16 cellular contexts compared by ENCODE assay signal in genomic region chr10:72074413-72075183, GRCh38. TPM values are rescaled to one million over a fixed set of nuclear protein-coding genes. Genes with fewer than 3 reads are reported as not detected.
DNase-seq lines count a peak whose midpoint lies in the region; ATAC-seq, FAIRE-seq and TF ChIP-seq lines count a peak whose summit lies in the region.
"Had no signal": no experiment of that assay in that cellular context is flagged by ENCODE, and none has a peak within 500 bp of the region (broad histone marks: within the 10 kb centered on the region; RNA-seq: fewer than 3 reads in every experiment).

No MANE protein-coding gene starts in this region.

- H3K27me3 ChIP-seq in BLaER1 (no peaks in the 10 kb centered on the region), H1 (replicated peaks in 1 of 4; ENCODE audit: control insufficient read depth in 3 of 4, extremely low read depth in 1 of 4, insufficient read depth in 3 of 4, low read length in 3 of 4) (no peaks in the 10 kb centered on the region)
- no peaks in the 10 kb centered on the region for H3K27me3 ChIP-seq in CD4-positive, CD25-positive, alpha-beta regulatory T cell (ENCODE audit: control insufficient read depth, insufficient read depth, low read length)
- H3K27me3 ChIP-seq: foreskin keratinocyte had no signal

- no peak for ATAC-seq in CD4-positive, CD25-positive, alpha-beta regulatory T cell (ENCODE audit: low read depth in 2 of 2)
- ATAC-seq in GM19035 (IDR thresholded peaks at IDR 0.05; ENCODE audit: unreplicated experiment) = no peak
- ATAC-seq in GM21786 (IDR thresholded peaks at IDR 0.05; ENCODE audit: unreplicated experiment) = no peak
- ATAC-seq in HG02970 (IDR thresholded peaks at IDR 0.05; ENCODE audit: low FRiP score, unreplicated experiment) = no peak
- ATAC-seq: activated CD8-positive, alpha-beta memory T cell treated with anti-CD3 and anti-CD28 coated beads, Interleukin-2, amount 10 ng/mL, durations not matched to agents 7 days and 5 days; foreskin keratinocyte had no signal

- H3K9me3 Mint-ChIP-seq in CD4-positive, CD25-positive, alpha-beta regulatory T cell = no peaks in the 10 kb centered on the region
- H3K9me3 Mint-ChIP-seq in activated T-helper 1 cell treated with anti-CD3 and anti-CD28 coated beads, Interleukin-12 subunit alpha, Interleukin-12 subunit beta, Interleukin-2, Interleukin-4 antibody, amounts not matched to agents 30 ng/mL and 10 ng/mL and 1 ng/mL, durations not matched to agents 14 hours and 24 hours and 36 hours = no peaks in the 10 kb centered on the region

- no peak overlapping the region for H2BK15ac ChIP-seq in H1 (ENCODE audit: low read length)

- no peak overlapping the region for H4K5ac ChIP-seq in H1 (ENCODE audit: insufficient read length, low read depth, low read length)

- no peak for TF ChIP-seq EP300 in H1 (IDR thresholded peaks at IDR 0.05; ENCODE audit: borderline replicate concordance in 1 of 2, low read depth in 2 of 2, low read length in 2 of 2)

- H3K4me3 ChIP-seq in BLaER1 = no peak overlapping the region
- H3K4me3 ChIP-seq in CD4-positive, CD25-positive, alpha-beta regulatory T cell (ENCODE audit: low read depth, low read length) = no peak overlapping the region
- no peak overlapping the region for H3K4me3 ChIP-seq in H1 (ENCODE audit: extremely low read depth in 1 of 4, insufficient read depth in 2 of 4, low read depth in 3 of 4, low read length in 4 of 4)

- no peak for TF ChIP-seq CTCF in H1 (IDR thresholded peaks at IDR 0.05; ENCODE audit: control extremely low read depth in 1 of 3, insufficient read depth in 1 of 3, low read depth in 1 of 3, low read length in 3 of 3)

- H3K36me3 Mint-ChIP-seq in CD4-positive, CD25-positive, alpha-beta regulatory T cell = peaks cover 39% of the 10 kb centered on the region
- peaks cover 35% of the 10 kb centered on the region for H3K36me3 Mint-ChIP-seq in activated T-helper 1 cell treated with anti-CD3 and anti-CD28 coated beads, Interleukin-12 subunit alpha, Interleukin-12 subunit beta, Interleukin-2, Interleukin-4 antibody, amounts not matched to agents 30 ng/mL and 10 ng/mL and 1 ng/mL, durations not matched to agents 14 hours and 24 hours and 36 hours (ENCODE audit: low read depth)

- no peak for FAIRE-seq in H1 (lab: Jason Lieb, UNC)
- FAIRE-seq: small intestine had no signal

- no peak for TF ChIP-seq POLR2A in H1 (IDR thresholded peaks at IDR 0.05; ENCODE audit: control extremely low read depth in 1 of 2, low read depth in 2 of 2, low read length in 2 of 2)

- no peak overlapping the region for H3K56ac ChIP-seq in H1 (replicated peaks; ENCODE audit: insufficient read length, low read depth, low read length)

- H2BK5ac ChIP-seq in H1 (ENCODE audit: low read depth, low read length) = no peak overlapping the region

- H4K8ac ChIP-seq in H1 (ENCODE audit: extremely low read depth, insufficient read depth, low read length) = peak overlapping the region; percentile 39; the same call in 1 of the 2 replicates

- H3K79me2 ChIP-seq in H1 (ENCODE audit: control insufficient read depth in 1 of 2, insufficient read depth in 2 of 2, low read length in 2 of 2) = no peaks in the 10 kb centered on the region

- H3K4me2 ChIP-seq in BLaER1 (peak overlapping the region; percentile 77), H1 (ENCODE audit: insufficient read depth in 1 of 2, low read depth in 2 of 2, low read length in 2 of 2) (no peak overlapping the region)
- H3K4me2 ChIP-seq: KMS-11 had no signal

- H4K20me1 ChIP-seq in BLaER1 = no peaks in the 10 kb centered on the region
- no peaks in the 10 kb centered on the region for H4K20me1 ChIP-seq in H1 (replicated peaks in 1 of 2; ENCODE audit: control insufficient read depth in 1 of 2, insufficient read depth in 2 of 2, low read length in 2 of 2)

- H3K9ac ChIP-seq in BLaER1 (no peak overlapping the region; the same call in 1 of the 2 replicates), H1 (replicated peaks in 1 of 4; ENCODE audit: extremely low read depth in 1 of 4, low read depth in 3 of 4, low read length in 3 of 4) (no peak overlapping the region)
- H3K9ac ChIP-seq: KMS-11 had no signal

- no peak overlapping the region for H2AFZ ChIP-seq in H1 (ENCODE audit: low read length)

- no peak overlapping the region for H3K23ac ChIP-seq in H1 (ENCODE audit: insufficient read length)

- no peak overlapping the region for H2AK5ac ChIP-seq in H1 (ENCODE audit: low read depth, low read length)

- H3K23me2 ChIP-seq in H1 (ENCODE audit: low read depth, low read length) = no peaks in the 10 kb centered on the region

- no peak overlapping the region for H2BK120ac ChIP-seq in H1 (replicated peaks; ENCODE audit: low read depth, low read length)

- H2BK12ac ChIP-seq in H1 (ENCODE audit: low read depth, low read length) = no peak overlapping the region

- no peak overlapping the region for H3K27ac ChIP-seq in BLaER1
- H3K27ac ChIP-seq in CD4-positive, CD25-positive, alpha-beta regulatory T cell (ENCODE audit: insufficient read depth, low read length, poor library complexity, severe bottlenecking) = peak overlapping the region; percentile 81
- no peak overlapping the region for H3K27ac ChIP-seq in H1 (ENCODE audit: low read depth, low read length)
- H3K27ac ChIP-seq: C4-2B, foreskin keratinocyte, KMS-11 had no signal

- no peaks in the 10 kb centered on the region for H3K27me3 Mint-ChIP-seq in CD4-positive, CD25-positive, alpha-beta regulatory T cell
- no peaks in the 10 kb centered on the region for H3K27me3 Mint-ChIP-seq in activated T-helper 1 cell treated with anti-CD3 and anti-CD28 coated beads, Interleukin-12 subunit alpha, Interleukin-12 subunit beta, Interleukin-2, Interleukin-4 antibody, amounts not matched to agents 30 ng/mL and 10 ng/mL and 1 ng/mL, durations not matched to agents 14 hours and 24 hours and 36 hours (ENCODE audit: insufficient read depth)
- H3K27me3 Mint-ChIP-seq: activated CD8-positive, alpha-beta memory T cell treated with anti-CD3 and anti-CD28 coated beads, Interleukin-2, amount 10 ng/mL, durations not matched to agents 7 days and 5 days had no signal

- H4K91ac ChIP-seq in H1 (replicated peaks; ENCODE audit: insufficient read length, low read length) = no peak overlapping the region

- no peak overlapping the region for H3K14ac ChIP-seq in H1 (ENCODE audit: insufficient read length)

- peak overlapping the region; percentile 7 to 82 (median 52) for H3K4me3 Mint-ChIP-seq in CD4-positive, CD25-positive, alpha-beta regulatory T cell
- H3K4me3 Mint-ChIP-seq in activated T-helper 1 cell treated with anti-CD3 and anti-CD28 coated beads, Interleukin-12 subunit alpha, Interleukin-12 subunit beta, Interleukin-2, Interleukin-4 antibody, amounts not matched to agents 30 ng/mL and 10 ng/mL and 1 ng/mL, durations not matched to agents 14 hours and 24 hours and 36 hours = no peak overlapping the region
- H3K4me3 Mint-ChIP-seq: activated CD8-positive, alpha-beta memory T cell treated with anti-CD3 and anti-CD28 coated beads, Interleukin-2, amount 10 ng/mL, durations not matched to agents 7 days and 5 days had no signal

- no peaks in the 10 kb centered on the region for H3K79me1 ChIP-seq in H1 (ENCODE audit: low read depth, low read length)

- H3K36me3 ChIP-seq in BLaER1 (no peaks in the 10 kb centered on the region), H1 (ENCODE audit: control insufficient read depth in 2 of 4, insufficient read depth in 4 of 4, low read length in 3 of 4) (no peaks in the 10 kb centered on the region)
- peaks cover 61% of the 10 kb centered on the region for H3K36me3 ChIP-seq in CD4-positive, CD25-positive, alpha-beta regulatory T cell (ENCODE audit: control insufficient read depth, insufficient read depth, low read length)

- no peak for TF ChIP-seq RAD21 in H1 (IDR thresholded peaks at IDR 0.05 in 1 of 2, conservative IDR thresholded peaks at IDR 0.05 in 1 of 2; ENCODE audit: low read depth in 2 of 2, low read length in 2 of 2)

- H3K4me1 ChIP-seq in BLaER1 (peaks cover 64% of the 10 kb centered on the region), H1 (replicated peaks in 1 of 4; ENCODE audit: control insufficient read depth in 3 of 4, insufficient read depth in 4 of 4, low read length in 3 of 4) (peaks cover 0 to 3% (median 3%) of the 10 kb centered on the region in 4 experiments; a peak in 4 of 7 replicates)
- H3K4me1 ChIP-seq in CD4-positive, CD25-positive, alpha-beta regulatory T cell (ENCODE audit: control insufficient read depth, insufficient read depth, low read length, poor library complexity, severe bottlenecking) = peaks cover 66% of the 10 kb centered on the region
- H3K4me1 ChIP-seq: foreskin keratinocyte had no signal

- H3K4ac ChIP-seq in H1 (replicated peaks; ENCODE audit: insufficient read length, low read depth, low read length) = no peak overlapping the region

- 78% methylated on average over 12 of the region's 17 CpGs; no CpG with 5 or more reads in 1 of the 2 experiments for WGBS in H1 (ENCODE audit: extremely low coverage in 1 of 2, insufficient coverage in 1 of 2, insufficient read length in 1 of 2, insufficient replicate concordance in 2 of 2, low coverage in 1 of 2, low lambda C conversion rate in 2 of 2, missing lambda C conversion rate in 1 of 2), 2 experiments

- H3K9me3 ChIP-seq in BLaER1 (no peaks in the 10 kb centered on the region), H1 (ENCODE audit: insufficient read depth in 2 of 2, low read depth in 1 of 2, low read length in 1 of 2) (no peaks in the 10 kb centered on the region)
- no peaks in the 10 kb centered on the region for H3K9me3 ChIP-seq in CD4-positive, CD25-positive, alpha-beta regulatory T cell (ENCODE audit: control insufficient read depth in 2 of 2, low read length in 2 of 2)

- H3K18ac ChIP-seq in H1 (ENCODE audit: extremely low read depth, low read length) = no peak overlapping the region

- no peak overlapping the region for H2BK20ac ChIP-seq in H1 (ENCODE audit: low read length)

- H3K27ac Mint-ChIP-seq in CD4-positive, CD25-positive, alpha-beta regulatory T cell = peak overlapping the region; percentile 76 to 94 (median 83)
- peak overlapping the region; percentile 61 for H3K27ac Mint-ChIP-seq in activated T-helper 1 cell treated with anti-CD3 and anti-CD28 coated beads, Interleukin-12 subunit alpha, Interleukin-12 subunit beta, Interleukin-2, Interleukin-4 antibody, amounts not matched to agents 30 ng/mL and 10 ng/mL and 1 ng/mL, durations not matched to agents 14 hours and 24 hours and 36 hours
- H3K27ac Mint-ChIP-seq: activated CD8-positive, alpha-beta memory T cell treated with anti-CD3 and anti-CD28 coated beads, Interleukin-2, amount 10 ng/mL, durations not matched to agents 7 days and 5 days had no signal

- CTCF ChIA-PET in H1 (lab: Charles Lee; ENCODE audit: partially characterized antibody) = interaction anchor here (1.0 to 10.2 kb wide), 6 partner anchors 7 to 254 kb away, joined by 3 to 100 read pairs (median 11); no protein-coding TSS in a partner anchor

- POLR2A ChIA-PET in H1 (lab: Charles Lee; ENCODE audit: partially characterized antibody) = no interaction called here

- peaks cover 16 to 91% (median 50%) of the 10 kb centered on the region in 4 donors for H3K4me1 Mint-ChIP-seq in CD4-positive, CD25-positive, alpha-beta regulatory T cell
- H3K4me1 Mint-ChIP-seq in activated T-helper 1 cell treated with anti-CD3 and anti-CD28 coated beads, Interleukin-12 subunit alpha, Interleukin-12 subunit beta, Interleukin-2, Interleukin-4 antibody, amounts not matched to agents 30 ng/mL and 10 ng/mL and 1 ng/mL, durations not matched to agents 14 hours and 24 hours and 36 hours (ENCODE audit: low read depth) = peaks cover 50% of the 10 kb centered on the region

- intact Hi-C loops in activated T-helper 1 cell treated with anti-CD3 and anti-CD28 coated beads, Interleukin-12 subunit alpha, Interleukin-12 subunit beta, Interleukin-2, Interleukin-4 antibody, amounts not matched to agents 30 ng/mL and 10 ng/mL and 1 ng/mL, durations not matched to agents 14 hours and 24 hours and 36 hours (cut with micrococcal nuclease) = loop anchor here (10.0 kb wide), 1 partner anchor 1670 kb away; the partner anchor contains the start of gene EIF4EBP2

- no peak for DNase-seq in CD4-positive, CD25-positive, alpha-beta regulatory T cell
- no peak for DNase-seq in activated T-helper 1 cell treated with anti-CD3 and anti-CD28 coated beads, Interleukin-12 subunit alpha, Interleukin-12 subunit beta, Interleukin-2, Interleukin-4 antibody, amounts not matched to agents 30 ng/mL and 10 ng/mL and 1 ng/mL, durations not matched to agents 14 hours and 24 hours and 36 hours (ENCODE audit: low spot score)
- DNase-seq in H1 (ENCODE audit: low read depth in 1 of 2, low spot score in 2 of 2) = no peak
- no peak for DNase-seq in NCI-H1417 (lab: John Stamatoyannopoulos, UW)
- DNase-seq: activated CD8-positive, alpha-beta memory T cell treated with anti-CD3 and anti-CD28 coated beads, Interleukin-2, amount 10 ng/mL, durations not matched to agents 7 days and 5 days; cerebellar nuclear complex; DMS79 treated with DMSO at 0.1 percent for 48 hours; foreskin keratinocyte; NCI-H1105 treated with DMSO at 0.1 percent for 48 hours; small intestine had no signal

RNA-seq across cellular contexts. Expression of gene SPOCK2, which starts 13.8 kb away (rescaled TPM):
- 683 TPM for total RNA-seq in CD4-positive, CD25-positive, alpha-beta regulatory T cell
- polyA plus RNA-seq in CD4-positive, CD25-positive, alpha-beta regulatory T cell = 100 to 1,000 TPM; 221 to 321 (median 270) TPM
- 139 and 142 TPM in 2 replicates for total RNA-seq in activated T-helper 1 cell treated with anti-CD3 and anti-CD28 coated beads, Interleukin-12 subunit alpha, Interleukin-12 subunit beta, Interleukin-2, Interleukin-4 antibody, amounts not matched to agents 30 ng/mL and 10 ng/mL and 1 ng/mL, durations not matched to agents 14 hours and 24 hours and 36 hours
- 1.6 and 1.9 TPM in 2 replicates for total RNA-seq in H1 (2021; fragmentation: NEBNext Ultra II Directional; extraction: Animal tissue kit (Norgen Biotek cat#: 25700))
- 1.5 and 2.6 TPM in 2 replicates for polyA plus RNA-seq in H1 (2011; rRNA removed)
- 2.2 TPM for polyA plus RNA-seq in H1 (2011; cell fraction: cytosol; rRNA removed)
- 2.9 TPM for polyA plus RNA-seq in H1 (2011; cell fraction: nucleus; rRNA removed)
- polyA plus RNA-seq in H1 (2012, experiment 1 of 2) = 0.66 to 1.3 TPM (median 0.98 TPM) in 4 replicates
- polyA plus RNA-seq in H1 (2012, experiment 2 of 2) = 0.63 TPM
- 2.2 TPM for polyA plus RNA-seq in H1 (2013, experiment 1 of 2)
- 2.1 TPM for polyA plus RNA-seq in H1 (2013, experiment 2 of 2)
- 1.1 TPM in 2 replicates for polyA minus RNA-seq in H1 (2011; rRNA and poly(A)+ RNA removed)
- 0.73 TPM for polyA minus RNA-seq in H1 (2011; cell fraction: cytosol; rRNA and poly(A)+ RNA removed)
- polyA minus RNA-seq in H1 (2011; cell fraction: nucleus; rRNA and poly(A)+ RNA removed) = 2.9 TPM

Comparison
In these comparisons a context has a peak if more than half of its experiments do, and no peak if none do; other contexts are left out.
1. RNA of gene SPOCK2, which starts 13.8 kb away (total RNA-seq): 683 TPM in CD4-positive, CD25-positive, alpha-beta regulatory T cell (single experiment) and 139 to 142 TPM in activated T-helper 1 cell treated with anti-CD3 and anti-CD28 coated beads, Interleukin-12 subunit alpha, Interleukin-12 subunit beta, Interleukin-2, Interleukin-4 antibody, amounts not matched to agents 30 ng/mL and 10 ng/mL and 1 ng/mL, durations not matched to agents 14 hours and 24 hours and 36 hours; 1.6 to 1.9 TPM in H1; every median in the first group is over 10 times any median in the second.